In the genomic region with DNA sequence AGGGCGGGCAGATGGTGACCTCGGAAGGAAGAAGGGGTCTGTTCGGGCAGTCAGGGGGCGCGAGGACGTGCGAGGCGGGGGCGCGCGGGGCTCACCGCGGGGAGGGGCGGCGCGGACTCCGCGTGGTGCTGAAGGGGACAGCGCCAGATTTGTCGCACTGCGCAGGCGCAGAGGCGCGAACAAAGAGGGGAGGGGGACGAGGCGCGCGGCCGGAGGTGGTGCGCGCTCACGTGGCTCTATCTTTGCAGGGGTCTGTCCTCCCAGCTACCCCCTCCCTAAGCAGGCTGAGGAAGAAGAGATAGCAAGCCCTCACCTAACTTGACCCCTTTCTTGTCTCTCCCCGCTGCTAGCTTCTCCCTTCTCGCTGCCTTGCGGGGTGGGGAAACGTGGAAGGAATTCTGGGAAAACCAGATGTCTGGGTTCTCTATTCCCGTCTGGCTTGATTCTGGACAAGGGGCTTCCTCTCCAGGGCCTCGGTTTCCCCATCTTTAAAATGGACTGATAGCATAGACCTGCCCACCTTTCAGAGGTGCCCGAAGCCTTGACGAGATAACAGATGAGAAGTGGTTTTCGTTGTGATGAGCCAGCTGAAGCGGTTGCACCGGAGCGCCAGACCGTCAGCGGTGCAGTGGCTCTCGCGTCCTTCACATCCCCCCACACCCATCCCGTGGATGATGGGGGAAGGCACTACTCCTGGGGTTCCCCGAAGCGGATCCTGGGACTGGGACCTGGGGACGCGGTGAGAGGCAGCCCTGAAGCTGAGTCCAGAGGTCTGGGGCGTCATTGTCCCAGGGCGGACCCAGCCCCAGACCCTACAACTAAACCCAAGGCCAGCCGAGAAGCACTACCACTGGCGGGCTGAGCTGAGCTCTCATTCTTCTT, we compare ENCODE assay signal across 1 cellular context.
TF ChIP-seq lines count a peak whose summit lies in the region.

No MANE protein-coding gene starts in this region.

TF ChIP-seq in HepG2, 621 proteins besides CTCF, POLR2A, EP300 and RAD21 (continued from another document and continues in another):
- TF ChIP-seq, protein P1, sequence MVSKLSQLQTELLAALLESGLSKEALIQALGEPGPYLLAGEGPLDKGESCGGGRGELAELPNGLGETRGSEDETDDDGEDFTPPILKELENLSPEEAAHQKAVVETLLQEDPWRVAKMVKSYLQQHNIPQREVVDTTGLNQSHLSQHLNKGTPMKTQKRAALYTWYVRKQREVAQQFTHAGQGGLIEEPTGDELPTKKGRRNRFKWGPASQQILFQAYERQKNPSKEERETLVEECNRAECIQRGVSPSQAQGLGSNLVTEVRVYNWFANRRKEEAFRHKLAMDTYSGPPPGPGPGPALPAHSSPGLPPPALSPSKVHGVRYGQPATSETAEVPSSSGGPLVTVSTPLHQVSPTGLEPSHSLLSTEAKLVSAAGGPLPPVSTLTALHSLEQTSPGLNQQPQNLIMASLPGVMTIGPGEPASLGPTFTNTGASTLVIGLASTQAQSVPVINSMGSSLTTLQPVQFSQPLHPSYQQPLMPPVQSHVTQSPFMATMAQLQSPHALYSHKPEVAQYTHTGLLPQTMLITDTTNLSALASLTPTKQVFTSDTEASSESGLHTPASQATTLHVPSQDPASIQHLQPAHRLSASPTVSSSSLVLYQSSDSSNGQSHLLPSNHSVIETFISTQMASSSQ (IDR thresholded peaks at IDR 0.05; ENCODE audit: low read depth): no peak
- TF ChIP-seq, protein P1 (CRISPR knock-in tag; IDR thresholded peaks at IDR 0.05; ENCODE audit: borderline replicate concordance): 0 out of 2 replicates have a peak, but pooled peaks have one; percentile 41
- TF ChIP-seq NKX3-1 (CRISPR knock-in tag; IDR thresholded peaks at IDR 0.05) (peak; percentile 82), ZSCAN12 (CRISPR knock-in tag; IDR thresholded peaks at IDR 0.05) (peak; percentile 89; the same call in 1 of the 2 replicates), FOXJ3 (CRISPR knock-in tag; IDR thresholded peaks at IDR 0.05; ENCODE audit: borderline replicate concordance) (no peak), TAF1 (CRISPR knock-in tag; IDR thresholded peaks at IDR 0.05) (0 out of 2 replicates have a peak, but pooled peaks have one; percentile 4), ZNF768 (CRISPR knock-in tag; IDR thresholded peaks at IDR 0.05) (peak; percentile 17; the same call in 1 of the 2 replicates), MAZ (IDR thresholded peaks at IDR 0.05; ENCODE audit: borderline replicate concordance, low read depth, low read length) (peak; percentile 83; the same call in 1 of the 2 replicates), MAZ (CRISPR knock-in tag; IDR thresholded peaks at IDR 0.05; ENCODE audit: low read depth) (peak; percentile 70), EEA1 (CRISPR knock-in tag; IDR thresholded peaks at IDR 0.05; ENCODE audit: borderline replicate concordance) (peak; percentile 83; the same call in 1 of the 2 replicates), SALL2 (CRISPR knock-in tag; IDR thresholded peaks at IDR 0.05) (peak; percentile 78), ZBTB7B (CRISPR knock-in tag; IDR thresholded peaks at IDR 0.05) (0 out of 2 replicates have a peak, but pooled peaks have one; percentile 18), NFAT5 (CRISPR knock-in tag; IDR thresholded peaks at IDR 0.05) (peak; percentile 77; the same call in 1 of the 2 replicates), SIN3A (IDR thresholded peaks at IDR 0.05; ENCODE audit: borderline replicate concordance, low read depth, low read length) (peak; percentile 71; the same call in 1 of the 2 replicates), THYN1 (CRISPR knock-in tag; IDR thresholded peaks at IDR 0.05; ENCODE audit: borderline replicate concordance, low read depth) (0 out of 2 replicates have a peak, but pooled peaks have one; percentile 62), SOX5 (CRISPR knock-in tag; IDR thresholded peaks at IDR 0.05; ENCODE audit: borderline replicate concordance) (no peak), ONECUT2 (CRISPR knock-in tag; IDR thresholded peaks at IDR 0.05) (0 out of 2 replicates have a peak, but pooled peaks have one; percentile 21), ZNF143 (CRISPR knock-in tag; IDR thresholded peaks at IDR 0.05) (peak; percentile 76), ZNF264 (CRISPR knock-in tag; IDR thresholded peaks at IDR 0.05) (0 out of 2 replicates have a peak, but pooled peaks have one; percentile 85), PHF8 (CRISPR knock-in tag; IDR thresholded peaks at IDR 0.05) (0 out of 2 replicates have a peak, but pooled peaks have one; percentile 3), RFXAP (CRISPR knock-in tag; IDR thresholded peaks at IDR 0.05; ENCODE audit: borderline replicate concordance) (0 out of 2 replicates have a peak, but pooled peaks have one; percentile 54), SAFB2 (CRISPR knock-in tag; IDR thresholded peaks at IDR 0.05; ENCODE audit: borderline replicate concordance, low read depth) (peak; percentile 47; the same call in 1 of the 2 replicates), MXD3 (CRISPR knock-in tag; IDR thresholded peaks at IDR 0.05) (peak; percentile 60; the same call in 1 of the 2 replicates), TP53 (CRISPR knock-in tag; conservative IDR thresholded peaks at IDR 0.05) (no peak), ELK4 (CRISPR knock-in tag; IDR thresholded peaks at IDR 0.05; ENCODE audit: borderline replicate concordance) (0 out of 2 replicates have a peak, but pooled peaks have one; percentile 37), GATAD1 (CRISPR knock-in tag; IDR thresholded peaks at IDR 0.05) (peak; percentile 26; the same call in 1 of the 2 replicates), ZNF12 (CRISPR knock-in tag; IDR thresholded peaks at IDR 0.05) (0 out of 2 replicates have a peak, but pooled peaks have one; percentile 25), GABPB1 (CRISPR knock-in tag; IDR thresholded peaks at IDR 0.05) (peak; percentile 66; the same call in 1 of the 2 replicates), HOXD1 (CRISPR knock-in tag; IDR thresholded peaks at IDR 0.05) (peak; percentile 84), ZNF775 (CRISPR knock-in tag; IDR thresholded peaks at IDR 0.05; ENCODE audit: borderline replicate concordance) (no peak), ZNF343 (CRISPR knock-in tag; IDR thresholded peaks at IDR 0.05) (no peak), ZNF142 (CRISPR knock-in tag; IDR thresholded peaks at IDR 0.05) (0 out of 2 replicates have a peak, but pooled peaks have one; percentile 60)
- TF ChIP-seq, protein P2, sequence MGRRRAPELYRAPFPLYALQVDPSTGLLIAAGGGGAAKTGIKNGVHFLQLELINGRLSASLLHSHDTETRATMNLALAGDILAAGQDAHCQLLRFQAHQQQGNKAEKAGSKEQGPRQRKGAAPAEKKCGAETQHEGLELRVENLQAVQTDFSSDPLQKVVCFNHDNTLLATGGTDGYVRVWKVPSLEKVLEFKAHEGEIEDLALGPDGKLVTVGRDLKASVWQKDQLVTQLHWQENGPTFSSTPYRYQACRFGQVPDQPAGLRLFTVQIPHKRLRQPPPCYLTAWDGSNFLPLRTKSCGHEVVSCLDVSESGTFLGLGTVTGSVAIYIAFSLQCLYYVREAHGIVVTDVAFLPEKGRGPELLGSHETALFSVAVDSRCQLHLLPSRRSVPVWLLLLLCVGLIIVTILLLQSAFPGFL (CRISPR knock-in tag; IDR thresholded peaks at IDR 0.05): 0 out of 2 replicates have a peak, but pooled peaks have one; percentile 70
- TF ChIP-seq, protein P3, sequence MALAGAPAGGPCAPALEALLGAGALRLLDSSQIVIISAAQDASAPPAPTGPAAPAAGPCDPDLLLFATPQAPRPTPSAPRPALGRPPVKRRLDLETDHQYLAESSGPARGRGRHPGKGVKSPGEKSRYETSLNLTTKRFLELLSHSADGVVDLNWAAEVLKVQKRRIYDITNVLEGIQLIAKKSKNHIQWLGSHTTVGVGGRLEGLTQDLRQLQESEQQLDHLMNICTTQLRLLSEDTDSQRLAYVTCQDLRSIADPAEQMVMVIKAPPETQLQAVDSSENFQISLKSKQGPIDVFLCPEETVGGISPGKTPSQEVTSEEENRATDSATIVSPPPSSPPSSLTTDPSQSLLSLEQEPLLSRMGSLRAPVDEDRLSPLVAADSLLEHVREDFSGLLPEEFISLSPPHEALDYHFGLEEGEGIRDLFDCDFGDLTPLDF (CRISPR knock-in tag; IDR thresholded peaks at IDR 0.05): peak; percentile 66; the same call in 1 of the 2 replicates
